In the genomic region with DNA sequence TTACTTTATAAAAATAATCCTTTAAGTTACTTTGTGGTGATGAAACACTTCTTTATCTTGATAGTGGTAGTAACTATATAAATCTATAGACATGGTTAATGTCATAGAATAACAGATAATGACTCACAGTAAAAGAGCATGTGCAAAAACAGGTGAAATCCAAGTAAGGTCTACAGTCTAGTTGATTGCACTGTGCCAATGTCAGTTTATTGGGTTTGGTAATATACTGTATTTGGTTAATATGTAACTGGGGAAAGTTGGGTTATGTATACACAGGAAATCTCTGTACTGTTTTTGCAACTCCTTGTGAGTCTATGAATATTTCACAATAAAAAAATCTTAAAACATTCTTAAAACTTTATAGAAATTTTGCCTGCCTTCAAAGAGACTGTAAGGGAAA, we compare ENCODE assay signal across 20 cellular contexts.
"Had no signal": no experiment of that assay in that cellular context is flagged by ENCODE, and none has a peak within 500 bp of the region (broad histone marks: within the 10 kb centered on the region; RNA-seq: fewer than 3 reads in every experiment).

No MANE protein-coding gene starts in this region.

- ATAC-seq: effector memory CD8-positive, alpha-beta T cell; left lobe of liver; natural killer cell treated with Interleukin-12 subunit alpha and Interleukin-12 subunit beta and Interleukin-15 and Interleukin-18, amount 100 ng/mL, for 72 hours; sciatic nerve; stimulated activated effector memory CD8-positive, alpha-beta T cell treated with anti-CD3 and anti-CD28 coated beads, Interleukin-12 subunit alpha, Interleukin-12 subunit beta, amount 100 ng/mL, for 72 hours; stimulated activated naive CD8-positive, alpha-beta T cell treated with anti-CD3 and anti-CD28 coated beads, Interleukin-15, Interleukin-2, amounts not matched to agents 100 U/mL and 50 U/mL, for 24 hours had no signal

- H3K27ac ChIP-seq: esophagus squamous epithelium, neutrophil, parathyroid adenoma, testis, tibial artery had no signal

- DNase-seq: cortex of kidney; effector memory CD8-positive, alpha-beta T cell; erythroblast; esophagus squamous epithelium; foreskin melanocyte; hypothalamus; immature natural killer cell; naive B cell; stimulated activated CD4-positive, alpha-beta T cell treated with anti-CD3 and anti-CD28 coated beads, Interleukin-2, amount 100 ng/mL, for 24 hours; stimulated activated CD4-positive, alpha-beta T cell treated with anti-CD3 and anti-CD28 coated beads, Interleukin-4, amount 100 ng/mL, for 24 hours; stimulated activated naive CD8-positive, alpha-beta T cell treated with anti-CD3 and anti-CD28 coated beads, Interleukin-15, Interleukin-2, amounts not matched to agents 100 U/mL and 50 U/mL, for 24 hours; substantia nigra; testis; tibial artery had no signal
